In the genomic region with DNA sequence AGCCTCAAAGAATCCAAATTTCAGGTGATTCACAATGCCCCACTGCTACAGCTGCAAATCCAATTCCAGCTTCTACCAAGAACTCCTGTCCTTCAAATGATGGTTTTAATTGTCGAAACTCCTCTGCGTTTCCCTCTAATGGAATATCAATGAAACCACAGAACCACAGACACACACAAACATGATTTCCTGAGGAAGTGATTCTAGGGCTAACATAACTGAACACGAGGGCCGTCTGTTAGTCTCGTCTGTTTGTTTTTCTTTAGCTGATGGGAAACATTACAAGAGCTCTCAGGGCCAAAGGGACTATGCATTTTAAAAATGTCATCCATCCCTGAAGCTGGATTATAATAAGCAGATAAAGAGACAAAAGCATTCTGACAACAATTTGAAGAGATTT, we compare ENCODE assay signal across 13 cellular contexts. TPM values are rescaled to one million over a fixed set of nuclear protein-coding genes. Genes with fewer than 3 reads are reported as not detected.
DNase-seq lines count a peak whose midpoint lies in the region; ATAC-seq and TF ChIP-seq lines count a peak whose summit lies in the region.
"Had no signal": no experiment of that assay in that cellular context is flagged by ENCODE, and none has a peak within 500 bp of the region (broad histone marks: within the 10 kb centered on the region; RNA-seq: fewer than 3 reads in every experiment).

No MANE protein-coding gene starts in this region.

- intact Hi-C loops in ovary (cut with DNase I), result no loop called here

- peaks cover 65% of the 10 kb centered on the region for H3K4me1 Mint-ChIP-seq in osteocyte (ENCODE audit: unreplicated experiment)

- TF ChIP-seq POLR2A in ovary (IDR thresholded peaks at IDR 0.05), result no peak

- peaks cover 3% of the 10 kb centered on the region for H3K4me1 ChIP-seq in ovary (ENCODE audit: insufficient read depth)

- peaks cover 35% of the 10 kb centered on the region for H3K36me3 Mint-ChIP-seq in osteocyte (ENCODE audit: unreplicated experiment)

- no peak for ATAC-seq in HG03565 (IDR thresholded peaks at IDR 0.05; ENCODE audit: unreplicated experiment)
- ATAC-seq: stimulated activated naive CD8-positive, alpha-beta T cell treated with anti-CD3 and anti-CD28 coated beads, Interleukin-15, Interleukin-2, amounts not matched to agents 100 U/mL and 50 U/mL, for 24 hours had no signal

- no peak for TF ChIP-seq EP300 in ovary (IDR thresholded peaks at IDR 0.05)

- no peak for TF ChIP-seq CTCF in cardiac fibroblast (IDR thresholded peaks at IDR 0.05; ENCODE audit: low read depth, low read length)
- no peak for TF ChIP-seq CTCF in osteocyte (IDR thresholded peaks at IDR 0.05)
- TF ChIP-seq CTCF in ovary (IDR thresholded peaks at IDR 0.05), result no peak

- peak overlapping the region in 1 of 2 donors; percentile 0 for H3K4me3 ChIP-seq in cardiac fibroblast (replicated peaks in 1 of 2; ENCODE audit: low read depth in 2 of 2, low read length in 2 of 2)
- H3K4me3 ChIP-seq in ovary, result no peak overlapping the region

- DNase-seq in DMS153 (lab: John Stamatoyannopoulos, UW) (peak; percentile 26), DMS153 treated with DMSO at 0.1 percent for 48 hours (lab: John Stamatoyannopoulos, UW; ENCODE audit: unreplicated experiment) (no peak), MV-4-11 (lab: John Stamatoyannopoulos, UW) (peak; percentile 93), cardiac fibroblast (ENCODE audit: low read depth in 2 of 2) (peak; percentile 49 to 80), osteocyte (ENCODE audit: extremely low spot score, unreplicated experiment) (no peak), ovary (no peak)
- no peak for DNase-seq in stimulated activated CD8-positive, alpha-beta memory T cell treated with anti-CD3 and anti-CD28 coated beads, Interleukin-4, amount 100 ng/mL, for 48 hours
- DNase-seq: activated B cell treated with CpG ODN at 0.5 μM for 24 hours; kidney; right cardiac atrium; stimulated activated naive CD8-positive, alpha-beta T cell treated with anti-CD3 and anti-CD28 coated beads, Interleukin-15, Interleukin-2, amounts not matched to agents 100 U/mL and 50 U/mL, for 24 hours had no signal

- peak overlapping the region; percentile 30 for H3K4me3 Mint-ChIP-seq in osteocyte (ENCODE audit: unreplicated experiment)
- H3K4me3 Mint-ChIP-seq: activated B cell treated with CpG ODN at 0.5 μM for 24 hours had no signal

- no peaks in the 10 kb centered on the region for H3K27me3 ChIP-seq in ovary

- no peaks in the 10 kb centered on the region for H3K27me3 Mint-ChIP-seq in osteocyte (ENCODE audit: unreplicated experiment)

- peak overlapping the region; percentile 84 for H3K27ac Mint-ChIP-seq in osteocyte (ENCODE audit: unreplicated experiment)
- H3K27ac Mint-ChIP-seq: activated B cell treated with CpG ODN at 0.5 μM for 24 hours had no signal

- no peaks in the 10 kb centered on the region for H3K9me3 ChIP-seq in ovary

- peaks cover 11% of the 10 kb centered on the region for H3K9me3 Mint-ChIP-seq in osteocyte (ENCODE audit: unreplicated experiment)
- H3K9me3 Mint-ChIP-seq: activated B cell treated with CpG ODN at 0.5 μM for 24 hours had no signal

- H3K36me3 ChIP-seq in ovary, result no peaks in the 10 kb centered on the region

- no peak overlapping the region for H3K27ac ChIP-seq in ovary
- H3K27ac ChIP-seq: 22Rv1 had no signal

- WGBS in ovary, 3 donors, result 23 to 28% (median 26%) methylated on average over 5 of the region's 5 CpGs

RNA-seq across cellular contexts. Expression of gene RNF152, which starts 59.4 kb away (rescaled TPM):
- total RNA-seq in osteocyte (70.0 and 76.4 TPM in 2 replicates), ovary (10 to 100 TPM in 3 of 7 donors, 1 to 10 TPM in 4; 4.2 to 31.6 (median 9.6) TPM)
- 1 to 10 TPM; 2.6 to 4.9 TPM for polyA plus RNA-seq in ovary

Comparison
In these comparisons a context has a peak if more than half of its experiments do, and no peak if none do; other contexts are left out.
1. DNase-seq: peak in DMS153 (single experiment), MV-4-11 (single experiment) and cardiac fibroblast (2 of 2); none in DMS153 treated with DMSO at 0.1 percent for 48 hours (single experiment), osteocyte (single experiment), stimulated activated CD8-positive, alpha-beta memory T cell treated with anti-CD3 and anti-CD28 coated beads, Interleukin-4, amount 100 ng/mL, for 48 hours (single experiment) and ovary (0 of 5).